In genomic region chr17:62030264-62030663, GRCh38 we compare ENCODE assay signal across 27 cellular contexts.
"Had no signal": no experiment of that assay in that cellular context is flagged by ENCODE, and none has a peak within 500 bp of the region (broad histone marks: within the 10 kb centered on the region; RNA-seq: fewer than 3 reads in every experiment).

No MANE protein-coding gene starts in this region.

- DNase-seq: activated CD4-positive, alpha-beta T cell treated with anti-CD3 and anti-CD28 coated beads, Interleukin-2, amount 10 ng/mL, durations not matched to agents 24 days and 14 days; activated CD8-positive, alpha-beta memory T cell treated with anti-CD3 and anti-CD28 coated beads, Interleukin-2, amount 50 U/mL, for 4 hours; activated effector memory CD4-positive, alpha-beta T cell treated with Interleukin-2 at 50 U/mL for 16 hours; activated naive CD4-positive, alpha-beta T cell treated with anti-CD3 and anti-CD28 coated beads, Interleukin-2, amount 10 ng/mL, durations not matched to agents 7 days and 5 days; activated naive CD8-positive, alpha-beta T cell treated with anti-CD3 and anti-CD28 coated beads, Interleukin-2, amount 50 U/mL, for 24 hours; activated T-cell treated with anti-CD3 and anti-CD28 coated beads, Interleukin-2, amount 50 U/mL, for 48 hours; aorta; foreskin fibroblast; glutamatergic neuron; hypothalamus; left lung; naive thymus-derived CD4-positive, alpha-beta T cell; ovary; sigmoid colon; SK-N-SH; spleen; stimulated activated CD4-positive, alpha-beta T cell treated with anti-CD3 and anti-CD28 coated beads, Interleukin-4, amount 100 ng/mL, for 4 hours; stimulated activated naive B cell treated with anti-CD40 and anti-IgM and Interleukin-4, amounts not matched to agents 10 μg/mL and 1 μg/mL and 100 μg/mL, for 72 hours; T-cell; T1000; upper lobe of left lung had no signal

- H3K27me3 ChIP-seq: breast epithelium, left lung, ovary, sigmoid colon, spleen, upper lobe of left lung had no signal

- H3K4me1 Mint-ChIP-seq: activated naive CD4-positive, alpha-beta T cell treated with anti-CD3 and anti-CD28 coated beads, Interleukin-2, amount 10 ng/mL, durations not matched to agents 7 days and 5 days had no signal

- H3K9me3 Mint-ChIP-seq: activated CD4-positive, alpha-beta T cell treated with anti-CD3 and anti-CD28 coated beads, Interleukin-2, amount 10 ng/mL, durations not matched to agents 24 days and 14 days; activated naive CD4-positive, alpha-beta T cell treated with anti-CD3 and anti-CD28 coated beads, Interleukin-2, amount 10 ng/mL, durations not matched to agents 7 days and 5 days; activated naive CD8-positive, alpha-beta T cell treated with anti-CD3 and anti-CD28 coated beads, Interleukin-2, amount 50 U/mL, for 24 hours; dendritic cell treated with granulocyte-macrophage colony-stimulating factor and Interleukin-4, amounts not matched to agents 40 ng/mL and 50 ng/mL, for 4 days; memory B cell; naive thymus-derived CD4-positive, alpha-beta T cell; stimulated activated naive B cell treated with anti-CD40 and anti-IgM and Interleukin-4, amounts not matched to agents 10 μg/mL and 1 μg/mL and 100 μg/mL, for 72 hours; T-cell had no signal

- H3K4me3 ChIP-seq: breast epithelium, left lung, ovary, sigmoid colon, spleen, thoracic aorta, upper lobe of left lung had no signal

- H3K27me3 Mint-ChIP-seq: activated CD4-positive, alpha-beta T cell treated with anti-CD3 and anti-CD28 coated beads, Interleukin-2, amount 10 ng/mL, durations not matched to agents 24 days and 14 days; activated naive CD4-positive, alpha-beta T cell treated with anti-CD3 and anti-CD28 coated beads, Interleukin-2, amount 10 ng/mL, durations not matched to agents 7 days and 5 days; activated naive CD8-positive, alpha-beta T cell treated with anti-CD3 and anti-CD28 coated beads, Interleukin-2, amount 50 U/mL, for 24 hours; dendritic cell treated with granulocyte-macrophage colony-stimulating factor and Interleukin-4, amounts not matched to agents 40 ng/mL and 50 ng/mL, for 4 days; memory B cell; naive thymus-derived CD4-positive, alpha-beta T cell; stimulated activated naive B cell treated with anti-CD40 and anti-IgM and Interleukin-4, amounts not matched to agents 10 μg/mL and 1 μg/mL and 100 μg/mL, for 72 hours; T-cell had no signal

- ATAC-seq: activated naive CD8-positive, alpha-beta T cell treated with anti-CD3 and anti-CD28 coated beads, Interleukin-2, amount 50 U/mL, for 24 hours; left lung; naive thymus-derived CD4-positive, alpha-beta T cell; stimulated activated naive B cell treated with anti-CD40 and anti-IgM and Interleukin-4, amounts not matched to agents 10 μg/mL and 1 μg/mL and 100 μg/mL, for 72 hours; T-cell had no signal

- H3K9me3 ChIP-seq: breast epithelium, left lung, ovary, sigmoid colon, SK-N-SH, spleen, thoracic aorta, upper lobe of left lung had no signal

- H3K36me3 ChIP-seq: ovary had no signal

- H3K9ac ChIP-seq: SK-N-SH had no signal

- H3K27ac ChIP-seq: breast epithelium, epithelial cell of prostate, left lung, ovary, sigmoid colon, spleen, thoracic aorta, upper lobe of left lung had no signal

- FAIRE-seq: keratinocyte had no signal

- H3K9me2 ChIP-seq: SK-N-SH had no signal

- H3K4me2 ChIP-seq: SK-N-SH had no signal

- H3K27ac Mint-ChIP-seq: activated CD4-positive, alpha-beta T cell treated with anti-CD3 and anti-CD28 coated beads, Interleukin-2, amount 10 ng/mL, durations not matched to agents 24 days and 14 days; activated naive CD4-positive, alpha-beta T cell treated with anti-CD3 and anti-CD28 coated beads, Interleukin-2, amount 10 ng/mL, durations not matched to agents 7 days and 5 days; activated naive CD8-positive, alpha-beta T cell treated with anti-CD3 and anti-CD28 coated beads, Interleukin-2, amount 50 U/mL, for 24 hours; dendritic cell treated with granulocyte-macrophage colony-stimulating factor and Interleukin-4, amounts not matched to agents 40 ng/mL and 50 ng/mL, for 4 days; memory B cell; stimulated activated naive B cell treated with anti-CD40 and anti-IgM and Interleukin-4, amounts not matched to agents 10 μg/mL and 1 μg/mL and 100 μg/mL, for 72 hours; T-cell had no signal

- H3K4me1 ChIP-seq: breast epithelium, left lung, upper lobe of left lung had no signal

- H3K4me3 Mint-ChIP-seq: activated CD4-positive, alpha-beta T cell treated with anti-CD3 and anti-CD28 coated beads, Interleukin-2, amount 10 ng/mL, durations not matched to agents 24 days and 14 days; activated naive CD4-positive, alpha-beta T cell treated with anti-CD3 and anti-CD28 coated beads, Interleukin-2, amount 10 ng/mL, durations not matched to agents 7 days and 5 days; activated naive CD8-positive, alpha-beta T cell treated with anti-CD3 and anti-CD28 coated beads, Interleukin-2, amount 50 U/mL, for 24 hours; dendritic cell treated with granulocyte-macrophage colony-stimulating factor and Interleukin-4, amounts not matched to agents 40 ng/mL and 50 ng/mL, for 4 days; memory B cell; naive thymus-derived CD4-positive, alpha-beta T cell; stimulated activated naive B cell treated with anti-CD40 and anti-IgM and Interleukin-4, amounts not matched to agents 10 μg/mL and 1 μg/mL and 100 μg/mL, for 72 hours; T-cell had no signal
